ENCODE assay signal across 16 cellular contexts in genomic region chr13:25466880-25467279, GRCh38.
"Had no signal": no experiment of that assay in that cellular context is flagged by ENCODE, and none has a peak within 500 bp of the region (broad histone marks: within the 10 kb centered on the region; RNA-seq: fewer than 3 reads in every experiment).

No MANE protein-coding gene starts in this region.

- H3K36me3 Mint-ChIP-seq: activated naive CD8-positive, alpha-beta T cell had no signal

- H3K9me3 ChIP-seq: colonic mucosa, esophagus muscularis mucosa, neutrophil, upper lobe of right lung had no signal

- H3K9me3 Mint-ChIP-seq: activated CD4-positive, alpha-beta T cell treated with anti-CD3 and anti-CD28 coated beads, Interleukin-2, amount 10 ng/mL, durations not matched to agents 7 days and 5 days; stimulated activated naive CD8-positive, alpha-beta T cell treated with anti-CD3 and anti-CD28 coated beads, Interleukin-15, amount 100 ng/mL, for 72 hours had no signal

- H3K27me3 ChIP-seq: colonic mucosa had no signal

- H3K36me3 ChIP-seq: colonic mucosa, esophagus muscularis mucosa, neutrophil, upper lobe of right lung had no signal

- ATAC-seq: left lobe of liver; stimulated activated naive CD8-positive, alpha-beta T cell treated with anti-CD3 and anti-CD28 coated beads, Interleukin-15, amount 100 ng/mL, for 72 hours; upper lobe of right lung had no signal

- H3K4me3 ChIP-seq: colonic mucosa, esophagus muscularis mucosa, hepatocyte, upper lobe of right lung had no signal

- H3K4me3 Mint-ChIP-seq: activated CD4-positive, alpha-beta T cell treated with anti-CD3 and anti-CD28 coated beads, Interleukin-2, amount 10 ng/mL, durations not matched to agents 7 days and 5 days; activated naive CD8-positive, alpha-beta T cell; stimulated activated naive CD8-positive, alpha-beta T cell treated with anti-CD3 and anti-CD28 coated beads, Interleukin-15, amount 100 ng/mL, for 72 hours had no signal

- DNase-seq: activated CD4-positive, alpha-beta T cell treated with anti-CD3 and anti-CD28 coated beads, Interleukin-2, amount 10 ng/mL, durations not matched to agents 7 days and 5 days; activated CD8-positive, alpha-beta memory T cell treated with anti-CD3 and anti-CD28 coated beads for 24 hours; activated gamma-delta T cell treated with Interleukin-2 at 50 U/mL for 16 hours; amniotic stem cell; central memory CD4-positive, alpha-beta T cell; colonic mucosa; islet precursor cell; posterior cingulate gyrus; small intestine; stimulated activated naive CD8-positive, alpha-beta T cell treated with anti-CD3 and anti-CD28 coated beads, Interleukin-15, amount 100 ng/mL, for 72 hours; upper lobe of right lung had no signal

- H3K27ac ChIP-seq: colonic mucosa, esophagus muscularis mucosa, hepatocyte, neutrophil, upper lobe of right lung had no signal

- H3K4me1 ChIP-seq: colonic mucosa, upper lobe of right lung had no signal

- H3K27ac Mint-ChIP-seq: activated CD4-positive, alpha-beta T cell treated with anti-CD3 and anti-CD28 coated beads, Interleukin-2, amount 10 ng/mL, durations not matched to agents 7 days and 5 days; activated naive CD8-positive, alpha-beta T cell; stimulated activated naive CD8-positive, alpha-beta T cell treated with anti-CD3 and anti-CD28 coated beads, Interleukin-15, amount 100 ng/mL, for 72 hours had no signal
